Comparison of ENCODE assay signal across 1 cellular context in the genomic region with DNA sequence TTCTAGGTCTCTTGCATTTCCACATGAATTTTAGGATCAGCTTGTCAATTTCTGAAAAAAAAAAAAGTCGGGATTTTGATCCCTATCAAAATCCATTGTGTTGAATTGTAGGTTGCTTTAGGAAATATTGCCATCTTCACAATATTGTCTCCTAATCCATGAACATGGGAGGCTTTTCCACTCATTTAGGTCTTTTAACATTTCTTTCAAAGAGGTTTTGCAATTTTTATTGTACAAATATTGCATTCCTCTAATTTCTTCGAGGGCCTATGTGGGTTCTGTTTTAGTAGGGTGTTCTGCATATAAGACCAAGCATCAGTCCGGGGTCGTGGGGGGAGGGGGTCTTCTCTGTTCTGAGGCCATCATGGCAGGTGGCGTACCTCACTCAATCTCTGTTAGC.
TF ChIP-seq lines count a peak whose summit lies in the region.

No MANE protein-coding gene starts in this region.

TF ChIP-seq in HCT116, 20 proteins besides CTCF, POLR2A, EP300 and RAD21 (continued from another document):
- TF ChIP-seq REST (IDR thresholded peaks at IDR 0.05; ENCODE audit: low read depth), result no peak
- no peak for TF ChIP-seq SIN3A (IDR thresholded peaks at IDR 0.05; ENCODE audit: low read depth)
- no peak for TF ChIP-seq CEBPB (IDR thresholded peaks at IDR 0.05; ENCODE audit: low read depth)
- TF ChIP-seq MAX (IDR thresholded peaks at IDR 0.05), result no peak
- no peak for TF ChIP-seq YY1 (IDR thresholded peaks at IDR 0.05; ENCODE audit: extremely low read depth, insufficient replicate concordance, low read depth, low read length)
- no peak for TF ChIP-seq SRF (IDR thresholded peaks at IDR 0.05; ENCODE audit: low read depth)
- TF ChIP-seq POLR2AphosphoS5 (IDR thresholded peaks at IDR 0.05; ENCODE audit: low read depth, low read length), result no peak
- TF ChIP-seq, protein P1, sequence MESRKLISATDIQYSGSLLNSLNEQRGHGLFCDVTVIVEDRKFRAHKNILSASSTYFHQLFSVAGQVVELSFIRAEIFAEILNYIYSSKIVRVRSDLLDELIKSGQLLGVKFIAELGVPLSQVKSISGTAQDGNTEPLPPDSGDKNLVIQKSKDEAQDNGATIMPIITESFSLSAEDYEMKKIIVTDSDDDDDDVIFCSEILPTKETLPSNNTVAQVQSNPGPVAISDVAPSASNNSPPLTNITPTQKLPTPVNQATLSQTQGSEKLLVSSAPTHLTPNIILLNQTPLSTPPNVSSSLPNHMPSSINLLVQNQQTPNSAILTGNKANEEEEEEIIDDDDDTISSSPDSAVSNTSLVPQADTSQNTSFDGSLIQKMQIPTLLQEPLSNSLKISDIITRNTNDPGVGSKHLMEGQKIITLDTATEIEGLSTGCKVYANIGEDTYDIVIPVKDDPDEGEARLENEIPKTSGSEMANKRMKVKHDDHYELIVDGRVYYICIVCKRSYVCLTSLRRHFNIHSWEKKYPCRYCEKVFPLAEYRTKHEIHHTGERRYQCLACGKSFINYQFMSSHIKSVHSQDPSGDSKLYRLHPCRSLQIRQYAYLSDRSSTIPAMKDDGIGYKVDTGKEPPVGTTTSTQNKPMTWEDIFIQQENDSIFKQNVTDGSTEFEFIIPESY (IDR thresholded peaks at IDR 0.05; ENCODE audit: extremely low read depth, insufficient replicate concordance, low read length), result no peak
- no peak for TF ChIP-seq SP1 (IDR thresholded peaks at IDR 0.05; ENCODE audit: low read depth)
- TF ChIP-seq EZH2 (IDR thresholded peaks at IDR 0.05), result no peak
- no peak for TF ChIP-seq EZH2phosphoT487 (IDR thresholded peaks at IDR 0.05; ENCODE audit: borderline replicate concordance)
